Comparison of ENCODE assay signal across 8 cellular contexts in genomic region chr2:170818294-170819104, GRCh38. TPM values are rescaled to one million over a fixed set of nuclear protein-coding genes. Genes with fewer than 3 reads are reported as not detected.
A peak's percentile ranks its signal among the peaks of the same experiment; 100 is the strongest.
DNase-seq lines count a peak whose midpoint lies in the region; ATAC-seq, FAIRE-seq and TF ChIP-seq lines count a peak whose summit lies in the region.

No MANE protein-coding gene starts in this region.

- peaks cover 16 to 84% (median 22%) of the 10 kb centered on the region in 4 donors for H3K4me1 Mint-ChIP-seq in CD4-positive, CD25-positive, alpha-beta regulatory T cell
- H3K4me1 Mint-ChIP-seq in IgD-negative memory B cell (peaks cover 15 to 32% (median 31%) of the 10 kb centered on the region in 3 donors), nephron (peaks cover 65% of the 10 kb centered on the region)

- no peak for FAIRE-seq in bronchial epithelial cell (lab: Jason Lieb, UNC)

- H3K27ac ChIP-seq in CD4-positive, CD25-positive, alpha-beta regulatory T cell (ENCODE audit: insufficient read depth, low read length, poor library complexity, severe bottlenecking): no peak overlapping the region

- H3K27ac Mint-ChIP-seq in CD4-positive, CD25-positive, alpha-beta regulatory T cell: no peak overlapping the region
- peak overlapping the region; percentile 73 to 95 (median 82) for H3K27ac Mint-ChIP-seq in IgD-negative memory B cell
- no peak overlapping the region for H3K27ac Mint-ChIP-seq in nephron

- DNase-seq in CD4-positive, CD25-positive, alpha-beta regulatory T cell: no peak
- no peak for DNase-seq in bronchial epithelial cell (ENCODE audit: low read depth)
- no peak for DNase-seq in left lobe of liver (ENCODE audit: low spot score)
- DNase-seq in dermis blood vessel endothelial cell: no peak

- no peak for ATAC-seq in CD4-positive, CD25-positive, alpha-beta regulatory T cell (ENCODE audit: low read depth in 2 of 2)
- ATAC-seq in HG02763 (IDR thresholded peaks at IDR 0.05; ENCODE audit: unreplicated experiment) (no peak), HG03354 (IDR thresholded peaks at IDR 0.05; ENCODE audit: poor library complexity, severe bottlenecking, unreplicated experiment) (no peak), left lobe of liver (no peak)

- H3K4me1 ChIP-seq in CD4-positive, CD25-positive, alpha-beta regulatory T cell (ENCODE audit: control insufficient read depth, insufficient read depth, low read length, poor library complexity, severe bottlenecking): peaks cover 76% of the 10 kb centered on the region

- H3K36me3 ChIP-seq in CD4-positive, CD25-positive, alpha-beta regulatory T cell (ENCODE audit: control insufficient read depth, insufficient read depth, low read length): no peaks in the 10 kb centered on the region
- no peaks in the 10 kb centered on the region for H3K36me3 ChIP-seq in bronchial epithelial cell (ENCODE audit: control insufficient read depth, insufficient read depth, low read length)

- peaks cover 44% of the 10 kb centered on the region for H3K27me3 ChIP-seq in CD4-positive, CD25-positive, alpha-beta regulatory T cell (ENCODE audit: control insufficient read depth, insufficient read depth, low read length)
- peaks cover 72% of the 10 kb centered on the region for H3K27me3 ChIP-seq in bronchial epithelial cell (ENCODE audit: control insufficient read depth, insufficient read depth, low read length)

- H3K4me3 ChIP-seq in CD4-positive, CD25-positive, alpha-beta regulatory T cell (ENCODE audit: low read depth, low read length): no peak overlapping the region
- H3K4me3 ChIP-seq in bronchial epithelial cell (ENCODE audit: low read depth, low read length): peak overlapping the region; percentile 44

- no peaks in the 10 kb centered on the region for H3K36me3 Mint-ChIP-seq in CD4-positive, CD25-positive, alpha-beta regulatory T cell
- H3K36me3 Mint-ChIP-seq in IgD-negative memory B cell (no peaks in the 10 kb centered on the region), nephron (ENCODE audit: low read depth) (no peaks in the 10 kb centered on the region)

- H3K9me3 ChIP-seq in CD4-positive, CD25-positive, alpha-beta regulatory T cell (ENCODE audit: control insufficient read depth in 2 of 2, low read length in 2 of 2): no peaks in the 10 kb centered on the region

- H3K4me3 Mint-ChIP-seq in CD4-positive, CD25-positive, alpha-beta regulatory T cell: peak overlapping the region; percentile 35 to 82 (median 75)
- H3K4me3 Mint-ChIP-seq in IgD-negative memory B cell: peak overlapping the region in 3 of 4 donors; percentile 52 to 80 (median 61)
- peak overlapping the region; percentile 71 to 84 (median 77) for H3K4me3 Mint-ChIP-seq in nephron

- peaks cover 80% of the 10 kb centered on the region for H3K27me3 Mint-ChIP-seq in CD4-positive, CD25-positive, alpha-beta regulatory T cell
- H3K27me3 Mint-ChIP-seq in IgD-negative memory B cell (peaks cover 74% of the 10 kb centered on the region), nephron (ENCODE audit: low read depth) (peaks cover 100% of the 10 kb centered on the region)

- H3K9me3 Mint-ChIP-seq in CD4-positive, CD25-positive, alpha-beta regulatory T cell: peaks cover 0 to 4% (median 0%) of the 10 kb centered on the region in 7 donors
- H3K9me3 Mint-ChIP-seq in IgD-negative memory B cell (peaks cover 0 to 13% (median 3%) of the 10 kb centered on the region in 3 donors), nephron (no peaks in the 10 kb centered on the region)

- TF ChIP-seq CTCF in bronchial epithelial cell (IDR thresholded peaks at IDR 0.05; ENCODE audit: insufficient read depth, low read length, severe bottlenecking) (no peak), nephron (IDR thresholded peaks at IDR 0.05; ENCODE audit: unreplicated experiment in 3 of 3) (no peak)

RNA-seq across cellular contexts. Expression of gene GAD1, which starts 1.8 kb away (rescaled TPM):
- not detected for total RNA-seq in CD4-positive, CD25-positive, alpha-beta regulatory T cell
- polyA plus RNA-seq in CD4-positive, CD25-positive, alpha-beta regulatory T cell: not detected
- not detected for polyA plus RNA-seq in IgD-negative memory B cell
- 1.3 and 1.7 TPM in 2 replicates for total RNA-seq in bronchial epithelial cell
- not detected for total RNA-seq in left lobe of liver
- 0.47 TPM in 1 of 2 replicates, not detected in the other for total RNA-seq in dermis blood vessel endothelial cell

RNA-seq across cellular contexts. Expression of gene ERICH2, which starts 48.3 kb away (rescaled TPM):
- total RNA-seq in CD4-positive, CD25-positive, alpha-beta regulatory T cell: not detected
- not detected for polyA plus RNA-seq in CD4-positive, CD25-positive, alpha-beta regulatory T cell
- not detected for polyA plus RNA-seq in IgD-negative memory B cell
- total RNA-seq in bronchial epithelial cell (4.7 and 7.7 TPM in 2 replicates), left lobe of liver (1.5 TPM), dermis blood vessel endothelial cell (not detected in 2 replicates)

Comparison
In these comparisons a context has a peak if more than half of its experiments do, and no peak if none do; other contexts are left out.
1. H3K27ac Mint-ChIP-seq: peak in IgD-negative memory B cell (3 of 3); none in CD4-positive, CD25-positive, alpha-beta regulatory T cell (0 of 3) and nephron (0 of 3).
2. Peak in every context shown above with its lines, with median percentiles within 50 percentile points of each other: H3K4me3 Mint-ChIP-seq.